Comparison of ENCODE assay signal across 19 cellular contexts in the genomic region with DNA sequence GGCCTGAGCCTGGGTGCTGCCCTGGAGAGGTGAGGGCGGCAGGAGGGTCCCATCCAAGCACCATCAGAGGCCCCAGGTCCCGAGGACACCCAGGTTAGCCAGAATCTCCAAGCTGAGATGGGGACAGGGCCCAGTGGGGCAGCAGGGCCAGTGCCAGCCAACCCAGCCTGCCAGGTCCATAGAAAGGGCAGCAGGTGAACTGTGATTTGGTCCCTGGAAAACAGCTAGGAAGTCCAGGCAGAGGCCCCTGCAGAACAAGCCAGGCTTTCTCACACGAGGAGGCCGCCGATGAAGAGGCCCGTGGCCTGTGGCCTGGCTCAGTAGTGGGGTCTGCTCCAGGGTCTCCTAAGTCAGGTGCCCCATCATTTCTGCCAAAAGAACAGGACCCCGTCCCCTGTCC. TPM values are rescaled to one million over a fixed set of nuclear protein-coding genes. Genes with fewer than 3 reads are reported as not detected.
A peak's percentile ranks its signal among the peaks of the same experiment; 100 is the strongest.
DNase-seq lines count a peak whose midpoint lies in the region; ATAC-seq and TF ChIP-seq lines count a peak whose summit lies in the region.
"Had no signal": no experiment of that assay in that cellular context is flagged by ENCODE, and none has a peak within 500 bp of the region (broad histone marks: within the 10 kb centered on the region; RNA-seq: fewer than 3 reads in every experiment).

No MANE protein-coding gene starts in this region.

- no peaks in the 10 kb centered on the region for H3K9me3 Mint-ChIP-seq in activated CD8-positive, alpha-beta T cell treated with anti-CD3 and anti-CD28 coated beads, Interleukin-2, amount 10 ng/mL, durations not matched to agents 7 days and 5 days (ENCODE audit: insufficient read depth)
- H3K9me3 Mint-ChIP-seq in activated CD8-positive, alpha-beta T cell treated with anti-CD3 and anti-CD28 coated beads for 36 hours: no peaks in the 10 kb centered on the region
- H3K9me3 Mint-ChIP-seq in stimulated activated memory B cell treated with anti-CD40 and anti-IgM and Interleukin-4, amounts not matched to agents 10 μg/mL and 1 μg/mL and 100 μg/mL, for 72 hours: no peaks in the 10 kb centered on the region

- peaks cover 41% of the 10 kb centered on the region for H4K20me1 ChIP-seq in hepatocyte (ENCODE audit: insufficient read depth, poor library complexity, severe bottlenecking)
- H4K20me1 ChIP-seq in smooth muscle cell (ENCODE audit: low read depth): peaks cover 57% of the 10 kb centered on the region

- H3K36me3 ChIP-seq in SK-N-MC (ENCODE audit: insufficient read depth, low read length) (no peaks in the 10 kb centered on the region), hepatocyte (replicated peaks; ENCODE audit: insufficient read depth, low read depth) (no peaks in the 10 kb centered on the region), smooth muscle cell (ENCODE audit: low read depth) (no peaks in the 10 kb centered on the region)

- H3K9me2 ChIP-seq in hepatocyte (replicated peaks; ENCODE audit: insufficient read depth): no peaks in the 10 kb centered on the region

- H3K27me3 ChIP-seq in hepatocyte: no peaks in the 10 kb centered on the region
- no peaks in the 10 kb centered on the region for H3K27me3 ChIP-seq in smooth muscle cell (ENCODE audit: low read depth)

- DNase-seq in activated CD8-positive, alpha-beta T cell treated with anti-CD3 and anti-CD28 coated beads, Interleukin-2, amount 10 ng/mL, durations not matched to agents 7 days and 5 days: no peak
- no peak for DNase-seq in activated CD8-positive, alpha-beta T cell treated with anti-CD3 and anti-CD28 coated beads for 36 hours
- no peak for DNase-seq in SK-N-MC (ENCODE audit: low read depth, low spot score)
- no peak for DNase-seq in hepatocyte (ENCODE audit: low spot score)
- DNase-seq in smooth muscle cell (lab: John Stamatoyannopoulos, UW; ENCODE audit: unreplicated experiment): no peak
- DNase-seq in DMS153 (lab: John Stamatoyannopoulos, UW): no peak
- DNase-seq: activated CD4-positive, CD25-positive, alpha-beta regulatory T cell; activated CD8-positive, alpha-beta memory T cell treated with anti-CD3 and anti-CD28 coated beads, Interleukin-2, amount 10 ng/mL, durations not matched to agents 7 days and 5 days; activated gamma-delta T cell treated with Interleukin-2 at 50 U/mL for 16 hours; NCI-H1417 treated with DMSO at 0.1 percent for 48 hours; NCI-H2171 treated with DMSO at 0.1 percent for 48 hours; stimulated activated naive CD4-positive, alpha-beta T cell had no signal

- no peak for ATAC-seq in activated CD8-positive, alpha-beta T cell treated with anti-CD3 and anti-CD28 coated beads, Interleukin-2, amount 10 ng/mL, durations not matched to agents 7 days and 5 days
- no peak for ATAC-seq in activated CD8-positive, alpha-beta T cell treated with anti-CD3 and anti-CD28 coated beads for 36 hours
- ATAC-seq in GM18870 (IDR thresholded peaks at IDR 0.05; ENCODE audit: unreplicated experiment): no peak
- no peak for ATAC-seq in stimulated activated memory B cell treated with anti-CD40 and anti-IgM and Interleukin-4, amounts not matched to agents 10 μg/mL and 1 μg/mL and 100 μg/mL, for 72 hours
- ATAC-seq: activated CD8-positive, alpha-beta memory T cell treated with anti-CD3 and anti-CD28 coated beads, Interleukin-2, amount 10 ng/mL, durations not matched to agents 7 days and 5 days; mucosa of descending colon had no signal

- peaks cover 24% of the 10 kb centered on the region for H3K4me1 ChIP-seq in hepatocyte (ENCODE audit: insufficient read depth)
- peaks cover 11% of the 10 kb centered on the region for H3K4me1 ChIP-seq in smooth muscle cell (ENCODE audit: low read depth)

- WGBS in hepatocyte (ENCODE audit: low lambda C conversion rate, missing lambda C conversion rate): 94% methylated on average over 7 of the region's 7 CpGs
- 99% methylated on average over 7 of the region's 7 CpGs for WGBS in smooth muscle cell (ENCODE audit: low lambda C conversion rate)

- TF ChIP-seq CTCF in activated CD8-positive, alpha-beta T cell treated with anti-CD3 and anti-CD28 coated beads for 36 hours (IDR thresholded peaks at IDR 0.05): no peak
- TF ChIP-seq CTCF in hepatocyte (IDR thresholded peaks at IDR 0.05; ENCODE audit: poor library complexity) (no peak), smooth muscle cell (IDR thresholded peaks at IDR 0.05; ENCODE audit: borderline replicate concordance, insufficient read depth, poor library complexity, severe bottlenecking) (no peak)

- intact Hi-C loops in activated CD8-positive, alpha-beta T cell treated with anti-CD3 and anti-CD28 coated beads for 36 hours (cut with micrococcal nuclease): no loop called here

- POLR2A ChIA-PET in activated CD8-positive, alpha-beta T cell treated with anti-CD3 and anti-CD28 coated beads, Interleukin-2, amount 10 ng/mL, durations not matched to agents 7 days and 5 days (lab: Charles Lee): interaction anchor here (1.0 kb wide), 1 partner anchor 43 kb away, joined by 6 read pairs; no protein-coding TSS in a partner anchor
- POLR2A ChIA-PET in activated CD8-positive, alpha-beta T cell treated with anti-CD3 and anti-CD28 coated beads for 36 hours (lab: Charles Lee): interaction anchor here (1.7 kb wide), 1 partner anchor 42 kb away, joined by 5 read pairs; no protein-coding TSS in a partner anchor

- no peaks in the 10 kb centered on the region for H3K9me3 ChIP-seq in SK-N-MC (ENCODE audit: low read depth, low read length)
- no peaks in the 10 kb centered on the region for H3K9me3 ChIP-seq in hepatocyte (ENCODE audit: low read depth)
- H3K9me3 ChIP-seq in smooth muscle cell (replicated peaks; ENCODE audit: low read depth): no peaks in the 10 kb centered on the region
- H3K9me3 ChIP-seq: mucosa of descending colon had no signal

- H2AFZ ChIP-seq in hepatocyte (no peak overlapping the region), smooth muscle cell (ENCODE audit: low read depth) (no peak overlapping the region)

- peaks cover 13% of the 10 kb centered on the region for H3K4me1 Mint-ChIP-seq in activated CD8-positive, alpha-beta T cell treated with anti-CD3 and anti-CD28 coated beads, Interleukin-2, amount 10 ng/mL, durations not matched to agents 7 days and 5 days (ENCODE audit: low read depth)
- peaks cover 3% of the 10 kb centered on the region for H3K4me1 Mint-ChIP-seq in activated CD8-positive, alpha-beta T cell treated with anti-CD3 and anti-CD28 coated beads for 36 hours (ENCODE audit: low read depth)
- H3K4me1 Mint-ChIP-seq in stimulated activated memory B cell treated with anti-CD40 and anti-IgM and Interleukin-4, amounts not matched to agents 10 μg/mL and 1 μg/mL and 100 μg/mL, for 72 hours: peaks cover 15% of the 10 kb centered on the region

- peak overlapping the region; percentile 47 for H3K9ac ChIP-seq in SK-N-MC (ENCODE audit: insufficient read length)
- H3K9ac ChIP-seq in smooth muscle cell (ENCODE audit: low read depth): no peak overlapping the region

- H3K79me2 ChIP-seq in hepatocyte (peaks cover 67% of the 10 kb centered on the region), smooth muscle cell (ENCODE audit: low read depth) (peaks cover 31% of the 10 kb centered on the region)

- H3K4me3 ChIP-seq in SK-N-MC (no peak overlapping the region), hepatocyte (peak overlapping the region; percentile 92), smooth muscle cell (no peak overlapping the region)
- H3K4me3 ChIP-seq: mucosa of descending colon had no signal

- H3F3A ChIP-seq in smooth muscle cell (ENCODE audit: low read depth): peaks cover 10% of the 10 kb centered on the region

- no peak overlapping the region for H3K27ac Mint-ChIP-seq in activated CD8-positive, alpha-beta T cell treated with anti-CD3 and anti-CD28 coated beads, Interleukin-2, amount 10 ng/mL, durations not matched to agents 7 days and 5 days
- no peak overlapping the region for H3K27ac Mint-ChIP-seq in activated CD8-positive, alpha-beta T cell treated with anti-CD3 and anti-CD28 coated beads for 36 hours
- no peak overlapping the region for H3K27ac Mint-ChIP-seq in stimulated activated memory B cell treated with anti-CD40 and anti-IgM and Interleukin-4, amounts not matched to agents 10 μg/mL and 1 μg/mL and 100 μg/mL, for 72 hours
- H3K27ac Mint-ChIP-seq: activated CD8-positive, alpha-beta memory T cell treated with anti-CD3 and anti-CD28 coated beads, Interleukin-2, amount 10 ng/mL, durations not matched to agents 7 days and 5 days had no signal

- peak overlapping the region; percentile 82 for H3K4me3 Mint-ChIP-seq in activated CD8-positive, alpha-beta T cell treated with anti-CD3 and anti-CD28 coated beads, Interleukin-2, amount 10 ng/mL, durations not matched to agents 7 days and 5 days
- no peak overlapping the region for H3K4me3 Mint-ChIP-seq in activated CD8-positive, alpha-beta T cell treated with anti-CD3 and anti-CD28 coated beads for 36 hours
- H3K4me3 Mint-ChIP-seq in stimulated activated memory B cell treated with anti-CD40 and anti-IgM and Interleukin-4, amounts not matched to agents 10 μg/mL and 1 μg/mL and 100 μg/mL, for 72 hours: no peak overlapping the region

- H3K27me3 Mint-ChIP-seq in activated CD8-positive, alpha-beta T cell treated with anti-CD3 and anti-CD28 coated beads, Interleukin-2, amount 10 ng/mL, durations not matched to agents 7 days and 5 days (ENCODE audit: low read depth): peaks cover 6% of the 10 kb centered on the region
- H3K27me3 Mint-ChIP-seq in activated CD8-positive, alpha-beta T cell treated with anti-CD3 and anti-CD28 coated beads for 36 hours: no peaks in the 10 kb centered on the region
- H3K27me3 Mint-ChIP-seq in stimulated activated memory B cell treated with anti-CD40 and anti-IgM and Interleukin-4, amounts not matched to agents 10 μg/mL and 1 μg/mL and 100 μg/mL, for 72 hours: peaks cover 6% of the 10 kb centered on the region

- H3K4me2 ChIP-seq in hepatocyte: peak overlapping the region; percentile 100
- peak overlapping the region; percentile 100 for H3K4me2 ChIP-seq in smooth muscle cell

- no peaks in the 10 kb centered on the region for H3K36me3 Mint-ChIP-seq in activated CD8-positive, alpha-beta T cell treated with anti-CD3 and anti-CD28 coated beads, Interleukin-2, amount 10 ng/mL, durations not matched to agents 7 days and 5 days (ENCODE audit: low read depth)
- no peaks in the 10 kb centered on the region for H3K36me3 Mint-ChIP-seq in activated CD8-positive, alpha-beta T cell treated with anti-CD3 and anti-CD28 coated beads for 36 hours (ENCODE audit: low read depth)
- H3K36me3 Mint-ChIP-seq in stimulated activated memory B cell treated with anti-CD40 and anti-IgM and Interleukin-4, amounts not matched to agents 10 μg/mL and 1 μg/mL and 100 μg/mL, for 72 hours: no peaks in the 10 kb centered on the region
- H3K36me3 Mint-ChIP-seq: activated CD8-positive, alpha-beta memory T cell treated with anti-CD3 and anti-CD28 coated beads, Interleukin-2, amount 10 ng/mL, durations not matched to agents 7 days and 5 days had no signal

- H3K27ac ChIP-seq in SK-N-MC (no peak overlapping the region), hepatocyte (no peak overlapping the region), smooth muscle cell (ENCODE audit: low read depth) (no peak overlapping the region)
- H3K27ac ChIP-seq: coronary artery, epithelial cell of prostate had no signal

- CTCF ChIA-PET in activated CD8-positive, alpha-beta T cell treated with anti-CD3 and anti-CD28 coated beads, Interleukin-2, amount 10 ng/mL, durations not matched to agents 7 days and 5 days (lab: Charles Lee): interaction anchor here (4.0 kb wide), 1 partner anchor 13 kb away, joined by 19 read pairs; no protein-coding TSS in a partner anchor
- CTCF ChIA-PET in activated CD8-positive, alpha-beta T cell treated with anti-CD3 and anti-CD28 coated beads for 36 hours (lab: Charles Lee): no interaction called here

RNA-seq across cellular contexts. Expression of gene AGPAT2, which starts 2.0 kb away (rescaled TPM):
- total RNA-seq in activated CD8-positive, alpha-beta T cell treated with anti-CD3 and anti-CD28 coated beads, Interleukin-2, amount 10 ng/mL, durations not matched to agents 7 days and 5 days: 10 to 100 TPM; 32.7 to 33.7 TPM
- total RNA-seq in activated CD8-positive, alpha-beta T cell treated with anti-CD3 and anti-CD28 coated beads for 36 hours: 10 to 100 TPM; 11.3 to 11.8 TPM
- total RNA-seq in hepatocyte (125 and 136 TPM in 2 replicates), smooth muscle cell (42.9 and 48.6 TPM in 2 replicates)
- polyA plus RNA-seq in hepatocyte (242 and 249 TPM in 2 replicates), smooth muscle cell (105 and 122 TPM in 2 replicates)

RNA-seq across cellular contexts. Expression of gene EGFL7, which starts 22.5 kb away (rescaled TPM):
- 1 to 10 TPM; 1.9 TPM for total RNA-seq in activated CD8-positive, alpha-beta T cell treated with anti-CD3 and anti-CD28 coated beads, Interleukin-2, amount 10 ng/mL, durations not matched to agents 7 days and 5 days
- total RNA-seq in activated CD8-positive, alpha-beta T cell treated with anti-CD3 and anti-CD28 coated beads for 36 hours: 1 to 10 TPM; 1.1 to 1.6 TPM
- total RNA-seq in hepatocyte (50.0 and 52.9 TPM in 2 replicates), smooth muscle cell (60.3 and 61.8 TPM in 2 replicates)
- polyA plus RNA-seq in hepatocyte (82.5 and 82.6 TPM in 2 replicates), smooth muscle cell (196 and 239 TPM in 2 replicates)

RNA-seq across cellular contexts. Expression of gene DIPK1B, which starts 27.2 kb away (rescaled TPM):
- under 1 TPM in 1 of 2 experiments, not detected in 1; 0.16 TPM for total RNA-seq in activated CD8-positive, alpha-beta T cell treated with anti-CD3 and anti-CD28 coated beads, Interleukin-2, amount 10 ng/mL, durations not matched to agents 7 days and 5 days
- total RNA-seq in activated CD8-positive, alpha-beta T cell treated with anti-CD3 and anti-CD28 coated beads for 36 hours: under 1 TPM in 1 of 2 experiments, not detected in 1; 0.14 TPM
- total RNA-seq in hepatocyte: 31.7 and 33.3 TPM in 2 replicates
- polyA plus RNA-seq in hepatocyte: 39.4 and 47.3 TPM in 2 replicates
- 14.6 and 25.5 TPM in 2 replicates for total RNA-seq in smooth muscle cell
- 57.8 and 58.5 TPM in 2 replicates for polyA plus RNA-seq in smooth muscle cell
- total RNA-seq: activated CD8-positive, alpha-beta memory T cell treated with anti-CD3 and anti-CD28 coated beads, Interleukin-2, amount 10 ng/mL, durations not matched to agents 7 days and 5 days had no signal
- polyA plus RNA-seq: keratinocyte had no signal

RNA-seq across cellular contexts. Expression of gene LCN10, which starts 57.5 kb away (rescaled TPM):
- total RNA-seq in activated CD8-positive, alpha-beta T cell treated with anti-CD3 and anti-CD28 coated beads, Interleukin-2, amount 10 ng/mL, durations not matched to agents 7 days and 5 days: 1 to 10 TPM; 1.8 to 2.4 TPM
- total RNA-seq in activated CD8-positive, alpha-beta T cell treated with anti-CD3 and anti-CD28 coated beads for 36 hours: 1 to 10 TPM; 2.6 to 3.2 TPM
- total RNA-seq in hepatocyte (not detected in 2 replicates), smooth muscle cell (not detected in 2 replicates)
- polyA plus RNA-seq in hepatocyte (not detected in 2 replicates), smooth muscle cell (not detected in 2 replicates)
- polyA plus RNA-seq: AG04450, keratinocyte had no signal

Comparison
In these comparisons a context has a peak if more than half of its experiments do, and no peak if none do; other contexts are left out.
1. RNA of gene EGFL7, which starts 22.5 kb away (total RNA-seq): 60.3 to 61.8 TPM in smooth muscle cell and 50.0 to 52.9 TPM in hepatocyte; 1.9 TPM in activated CD8-positive, alpha-beta T cell treated with anti-CD3 and anti-CD28 coated beads, Interleukin-2, amount 10 ng/mL, durations not matched to agents 7 days and 5 days and 1.1 to 1.6 TPM in activated CD8-positive, alpha-beta T cell treated with anti-CD3 and anti-CD28 coated beads for 36 hours; every median in the first group is over 10 times any median in the second.
2. RNA of gene DIPK1B, which starts 27.2 kb away (total RNA-seq): 31.7 to 33.3 TPM in hepatocyte and 14.6 to 25.5 TPM in smooth muscle cell; 0.16 TPM in activated CD8-positive, alpha-beta T cell treated with anti-CD3 and anti-CD28 coated beads, Interleukin-2, amount 10 ng/mL, durations not matched to agents 7 days and 5 days and 0.14 TPM in activated CD8-positive, alpha-beta T cell treated with anti-CD3 and anti-CD28 coated beads for 36 hours; every median in the first group is over 10 times any median in the second.